Comparison of ENCODE assay signal across 1 cellular context in the genomic region with DNA sequence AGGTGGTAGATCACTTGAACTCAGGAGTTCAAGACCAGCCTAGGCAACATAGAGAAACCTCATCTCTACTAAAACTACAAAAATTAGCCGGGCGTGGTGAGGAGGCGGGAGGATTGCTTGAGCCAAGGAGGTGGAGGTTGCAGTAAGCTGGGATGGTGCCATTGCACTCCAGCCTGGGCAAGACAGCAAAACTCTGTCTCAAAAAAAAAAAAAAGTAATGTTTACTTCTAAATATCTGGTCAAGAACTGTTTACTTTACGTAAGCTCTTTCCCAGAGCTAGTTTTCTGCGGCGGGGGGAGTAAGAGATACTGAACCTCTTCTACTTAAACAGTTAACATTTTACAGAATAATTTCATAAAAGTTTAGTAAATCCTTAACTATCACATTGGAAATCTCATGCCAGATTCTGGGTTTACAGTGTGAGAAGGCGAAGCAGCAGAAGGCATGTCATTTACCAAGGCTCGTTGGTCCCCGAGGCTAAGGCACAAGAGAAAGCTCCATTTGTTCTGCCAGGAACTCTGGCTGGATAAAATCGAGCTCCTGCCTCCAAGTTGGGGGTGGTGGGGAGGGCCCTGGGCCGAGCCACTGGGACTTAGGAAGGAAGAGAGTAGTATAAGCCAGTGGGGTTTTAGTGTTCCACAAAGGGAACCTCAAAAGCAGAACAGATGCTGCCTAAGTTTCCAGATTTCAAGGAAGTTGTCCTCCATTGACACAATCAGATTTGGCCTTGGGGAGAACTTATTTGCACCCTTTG.
TF ChIP-seq lines count a peak whose summit lies in the region.

No MANE protein-coding gene starts in this region.

TF ChIP-seq in WTC11, 78 proteins besides CTCF, POLR2A, EP300 and RAD21 (continued from another document):
- TF ChIP-seq, protein P1, sequence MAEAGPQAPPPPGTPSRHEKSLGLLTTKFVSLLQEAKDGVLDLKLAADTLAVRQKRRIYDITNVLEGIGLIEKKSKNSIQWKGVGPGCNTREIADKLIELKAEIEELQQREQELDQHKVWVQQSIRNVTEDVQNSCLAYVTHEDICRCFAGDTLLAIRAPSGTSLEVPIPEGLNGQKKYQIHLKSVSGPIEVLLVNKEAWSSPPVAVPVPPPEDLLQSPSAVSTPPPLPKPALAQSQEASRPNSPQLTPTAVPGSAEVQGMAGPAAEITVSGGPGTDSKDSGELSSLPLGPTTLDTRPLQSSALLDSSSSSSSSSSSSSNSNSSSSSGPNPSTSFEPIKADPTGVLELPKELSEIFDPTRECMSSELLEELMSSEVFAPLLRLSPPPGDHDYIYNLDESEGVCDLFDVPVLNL (CRISPR knock-in tag; IDR thresholded peaks at IDR 0.05; ENCODE audit: borderline replicate concordance, low read depth): no peak
- no peak for TF ChIP-seq HMGA2 (CRISPR knock-in tag; IDR thresholded peaks at IDR 0.05)
- no peak for TF ChIP-seq SOX15 (CRISPR knock-in tag; IDR thresholded peaks at IDR 0.05)
- TF ChIP-seq, protein P2, sequence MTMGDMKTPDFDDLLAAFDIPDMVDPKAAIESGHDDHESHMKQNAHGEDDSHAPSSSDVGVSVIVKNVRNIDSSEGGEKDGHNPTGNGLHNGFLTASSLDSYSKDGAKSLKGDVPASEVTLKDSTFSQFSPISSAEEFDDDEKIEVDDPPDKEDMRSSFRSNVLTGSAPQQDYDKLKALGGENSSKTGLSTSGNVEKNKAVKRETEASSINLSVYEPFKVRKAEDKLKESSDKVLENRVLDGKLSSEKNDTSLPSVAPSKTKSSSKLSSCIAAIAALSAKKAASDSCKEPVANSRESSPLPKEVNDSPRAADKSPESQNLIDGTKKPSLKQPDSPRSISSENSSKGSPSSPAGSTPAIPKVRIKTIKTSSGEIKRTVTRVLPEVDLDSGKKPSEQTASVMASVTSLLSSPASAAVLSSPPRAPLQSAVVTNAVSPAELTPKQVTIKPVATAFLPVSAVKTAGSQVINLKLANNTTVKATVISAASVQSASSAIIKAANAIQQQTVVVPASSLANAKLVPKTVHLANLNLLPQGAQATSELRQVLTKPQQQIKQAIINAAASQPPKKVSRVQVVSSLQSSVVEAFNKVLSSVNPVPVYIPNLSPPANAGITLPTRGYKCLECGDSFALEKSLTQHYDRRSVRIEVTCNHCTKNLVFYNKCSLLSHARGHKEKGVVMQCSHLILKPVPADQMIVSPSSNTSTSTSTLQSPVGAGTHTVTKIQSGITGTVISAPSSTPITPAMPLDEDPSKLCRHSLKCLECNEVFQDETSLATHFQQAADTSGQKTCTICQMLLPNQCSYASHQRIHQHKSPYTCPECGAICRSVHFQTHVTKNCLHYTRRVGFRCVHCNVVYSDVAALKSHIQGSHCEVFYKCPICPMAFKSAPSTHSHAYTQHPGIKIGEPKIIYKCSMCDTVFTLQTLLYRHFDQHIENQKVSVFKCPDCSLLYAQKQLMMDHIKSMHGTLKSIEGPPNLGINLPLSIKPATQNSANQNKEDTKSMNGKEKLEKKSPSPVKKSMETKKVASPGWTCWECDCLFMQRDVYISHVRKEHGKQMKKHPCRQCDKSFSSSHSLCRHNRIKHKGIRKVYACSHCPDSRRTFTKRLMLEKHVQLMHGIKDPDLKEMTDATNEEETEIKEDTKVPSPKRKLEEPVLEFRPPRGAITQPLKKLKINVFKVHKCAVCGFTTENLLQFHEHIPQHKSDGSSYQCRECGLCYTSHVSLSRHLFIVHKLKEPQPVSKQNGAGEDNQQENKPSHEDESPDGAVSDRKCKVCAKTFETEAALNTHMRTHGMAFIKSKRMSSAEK (CRISPR knock-in tag; IDR thresholded peaks at IDR 0.05; ENCODE audit: borderline replicate concordance): no peak
- no peak for TF ChIP-seq ZNF396 (CRISPR knock-in tag; IDR thresholded peaks at IDR 0.05; ENCODE audit: borderline replicate concordance)
- TF ChIP-seq ESRRA (CRISPR knock-in tag; IDR thresholded peaks at IDR 0.05; ENCODE audit: borderline replicate concordance): no peak
